ENCODE assay signal across 14 cellular contexts in the genomic region with DNA sequence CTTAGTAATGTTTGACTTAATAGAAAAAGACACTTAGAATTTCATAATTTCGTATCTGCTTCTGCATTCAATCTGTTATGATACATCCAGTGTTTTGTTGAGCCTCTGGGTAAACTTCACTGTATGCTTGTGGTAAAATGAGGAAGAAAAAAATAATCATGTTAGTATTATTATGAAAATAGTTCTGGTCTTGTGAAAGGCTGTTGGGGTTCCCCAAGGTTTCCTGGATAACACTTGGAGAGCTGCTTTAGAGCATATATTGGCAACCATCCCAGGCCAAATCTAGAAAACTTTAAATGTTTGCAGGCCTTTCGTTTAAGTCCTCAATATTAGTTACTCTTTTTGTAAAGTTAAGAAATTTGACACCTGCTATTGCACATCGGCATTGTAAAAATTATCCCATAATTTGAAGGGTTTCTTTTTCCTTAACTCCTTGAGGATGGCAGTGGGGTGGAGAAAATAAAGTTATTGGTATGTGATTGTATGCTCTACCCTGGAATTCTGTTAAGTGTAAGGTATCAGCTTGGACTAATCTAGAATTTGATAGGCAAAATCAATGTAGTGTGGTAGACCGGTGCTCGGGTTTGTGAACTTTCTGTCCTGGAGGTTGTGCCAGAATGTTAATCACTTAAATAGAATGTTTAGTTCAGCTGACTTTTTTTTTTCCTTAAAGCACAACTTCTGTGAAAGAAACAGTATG. TPM values are rescaled to one million over a fixed set of nuclear protein-coding genes. Genes with fewer than 3 reads are reported as not detected.
DNase-seq lines count a peak whose midpoint lies in the region; ATAC-seq and TF ChIP-seq lines count a peak whose summit lies in the region.
"Had no signal": no experiment of that assay in that cellular context is flagged by ENCODE, and none has a peak within 500 bp of the region (broad histone marks: within the 10 kb centered on the region; RNA-seq: fewer than 3 reads in every experiment).

No MANE protein-coding gene starts in this region.

- H3K9me3 ChIP-seq in upper lobe of right lung: no peaks in the 10 kb centered on the region

- no peaks in the 10 kb centered on the region for H3K27me3 ChIP-seq in upper lobe of right lung

- H3K9me3 Mint-ChIP-seq in natural killer cell: no peaks in the 10 kb centered on the region
- H3K9me3 Mint-ChIP-seq in natural killer cell treated with Interleukin-12 subunit alpha and Interleukin-12 subunit beta and Interleukin-15 and Interleukin-18, amount 100 ng/mL, for 72 hours: no peaks in the 10 kb centered on the region
- no peaks in the 10 kb centered on the region for H3K9me3 Mint-ChIP-seq in dendritic cell treated with granulocyte-macrophage colony-stimulating factor and Interleukin-4, amounts not matched to agents 40 ng/mL and 50 ng/mL, for 4 days
- H3K9me3 Mint-ChIP-seq in mesothelial cell of epicardium: no peaks in the 10 kb centered on the region
- H3K9me3 Mint-ChIP-seq: brain, memory B cell had no signal

- peaks cover 55% of the 10 kb centered on the region for H3K36me3 ChIP-seq in upper lobe of right lung

- peaks cover 8% of the 10 kb centered on the region for H3K36me3 Mint-ChIP-seq in natural killer cell
- H3K36me3 Mint-ChIP-seq in natural killer cell treated with Interleukin-12 subunit alpha and Interleukin-12 subunit beta and Interleukin-15 and Interleukin-18, amount 100 ng/mL, for 72 hours: peaks cover 25% of the 10 kb centered on the region
- H3K36me3 Mint-ChIP-seq in dendritic cell treated with granulocyte-macrophage colony-stimulating factor and Interleukin-4, amounts not matched to agents 40 ng/mL and 50 ng/mL, for 4 days (ENCODE audit: low read depth): peaks cover 80% of the 10 kb centered on the region
- peaks cover 30% of the 10 kb centered on the region for H3K36me3 Mint-ChIP-seq in mesothelial cell of epicardium

- H3K4me1 Mint-ChIP-seq in natural killer cell: peaks cover 52 to 53% of the 10 kb centered on the region in 2 donors
- H3K4me1 Mint-ChIP-seq in natural killer cell treated with Interleukin-12 subunit alpha and Interleukin-12 subunit beta and Interleukin-15 and Interleukin-18, amount 100 ng/mL, for 72 hours (ENCODE audit: low read depth in 2 of 2): peaks cover 30 to 34% of the 10 kb centered on the region in 2 donors
- H3K4me1 Mint-ChIP-seq in dendritic cell treated with granulocyte-macrophage colony-stimulating factor and Interleukin-4, amounts not matched to agents 40 ng/mL and 50 ng/mL, for 4 days (ENCODE audit: low read depth): peaks cover 46% of the 10 kb centered on the region
- peaks cover 29% of the 10 kb centered on the region for H3K4me1 Mint-ChIP-seq in mesothelial cell of epicardium

- no peaks in the 10 kb centered on the region for H3K27me3 Mint-ChIP-seq in natural killer cell (ENCODE audit: low read depth in 2 of 2)
- no peaks in the 10 kb centered on the region for H3K27me3 Mint-ChIP-seq in natural killer cell treated with Interleukin-12 subunit alpha and Interleukin-12 subunit beta and Interleukin-15 and Interleukin-18, amount 100 ng/mL, for 72 hours
- no peaks in the 10 kb centered on the region for H3K27me3 Mint-ChIP-seq in dendritic cell treated with granulocyte-macrophage colony-stimulating factor and Interleukin-4, amounts not matched to agents 40 ng/mL and 50 ng/mL, for 4 days
- no peaks in the 10 kb centered on the region for H3K27me3 Mint-ChIP-seq in mesothelial cell of epicardium (ENCODE audit: low read depth)
- H3K27me3 Mint-ChIP-seq: activated CD8-positive, alpha-beta memory T cell treated with anti-CD3 and anti-CD28 coated beads, Interleukin-2, amount 10 ng/mL, durations not matched to agents 7 days and 5 days; brain; memory B cell had no signal

- no peak for DNase-seq in natural killer cell
- DNase-seq in natural killer cell treated with Interleukin-12 subunit alpha and Interleukin-12 subunit beta and Interleukin-15 and Interleukin-18, amount 100 ng/mL, for 72 hours (ENCODE audit: low spot score): no peak
- DNase-seq in mesothelial cell of epicardium (ENCODE audit: low spot score in 2 of 2, unreplicated experiment in 2 of 2): no peak
- no peak for DNase-seq in upper lobe of right lung
- no peak for DNase-seq in NCI-H345 treated with DMSO at 0.1 percent for 48 hours (lab: John Stamatoyannopoulos, UW; ENCODE audit: unreplicated experiment)
- DNase-seq: activated CD8-positive, alpha-beta memory T cell treated with anti-CD3 and anti-CD28 coated beads, Interleukin-2, amount 10 ng/mL, durations not matched to agents 7 days and 5 days; NCI-H1694; stimulated activated CD8-positive, alpha-beta memory T cell treated with anti-CD3 and anti-CD28 coated beads, Interleukin-4, amount 100 ng/mL, for 48 hours had no signal

- no peak overlapping the region for H3K27ac ChIP-seq in upper lobe of right lung
- H3K27ac ChIP-seq: C4-2B had no signal

- ATAC-seq in natural killer cell: no peak
- no peak for ATAC-seq in natural killer cell treated with Interleukin-12 subunit alpha and Interleukin-12 subunit beta and Interleukin-15 and Interleukin-18, amount 100 ng/mL, for 72 hours
- peak; percentile 71 for ATAC-seq in upper lobe of right lung
- ATAC-seq in GM18520 (IDR thresholded peaks at IDR 0.05; ENCODE audit: unreplicated experiment): no peak
- ATAC-seq in GM21367 (IDR thresholded peaks at IDR 0.05; ENCODE audit: unreplicated experiment): no peak
- ATAC-seq: activated CD8-positive, alpha-beta memory T cell treated with anti-CD3 and anti-CD28 coated beads, Interleukin-2, amount 10 ng/mL, durations not matched to agents 7 days and 5 days had no signal

- peaks cover 30% of the 10 kb centered on the region for H3K4me1 ChIP-seq in upper lobe of right lung

- H3K27ac Mint-ChIP-seq in natural killer cell (peak overlapping the region; percentile 60 to 73), mesothelial cell of epicardium (peak overlapping the region; percentile 84)
- H3K27ac Mint-ChIP-seq in natural killer cell treated with Interleukin-12 subunit alpha and Interleukin-12 subunit beta and Interleukin-15 and Interleukin-18, amount 100 ng/mL, for 72 hours: peak overlapping the region in 1 of 2 donors; percentile 62
- H3K27ac Mint-ChIP-seq in dendritic cell treated with granulocyte-macrophage colony-stimulating factor and Interleukin-4, amounts not matched to agents 40 ng/mL and 50 ng/mL, for 4 days: peak overlapping the region; percentile 55
- H3K27ac Mint-ChIP-seq: activated CD8-positive, alpha-beta memory T cell treated with anti-CD3 and anti-CD28 coated beads, Interleukin-2, amount 10 ng/mL, durations not matched to agents 7 days and 5 days; memory B cell had no signal

- H3K4me3 ChIP-seq in upper lobe of right lung: no peak overlapping the region

- H3K4me3 Mint-ChIP-seq in natural killer cell (no peak overlapping the region), mesothelial cell of epicardium (no peak overlapping the region)
- H3K4me3 Mint-ChIP-seq in natural killer cell treated with Interleukin-12 subunit alpha and Interleukin-12 subunit beta and Interleukin-15 and Interleukin-18, amount 100 ng/mL, for 72 hours: no peak overlapping the region
- H3K4me3 Mint-ChIP-seq in dendritic cell treated with granulocyte-macrophage colony-stimulating factor and Interleukin-4, amounts not matched to agents 40 ng/mL and 50 ng/mL, for 4 days: no peak overlapping the region
- H3K4me3 Mint-ChIP-seq: activated CD8-positive, alpha-beta memory T cell treated with anti-CD3 and anti-CD28 coated beads, Interleukin-2, amount 10 ng/mL, durations not matched to agents 7 days and 5 days; brain; memory B cell had no signal

- intact Hi-C loops in natural killer cell (cut with micrococcal nuclease): no loop called here
- intact Hi-C loops in dendritic cell treated with granulocyte-macrophage colony-stimulating factor and Interleukin-4, amounts not matched to agents 40 ng/mL and 50 ng/mL, for 4 days (cut with micrococcal nuclease): loop anchor here (5.0 kb wide), 1 partner anchor 155 kb away; no protein-coding TSS in a partner anchor
- intact Hi-C loops in upper lobe of right lung (cut with DNase I): no loop called here

- no peak for TF ChIP-seq CTCF in natural killer cell (IDR thresholded peaks at IDR 0.05)
- no peak for TF ChIP-seq CTCF in mesothelial cell of epicardium (IDR thresholded peaks at IDR 0.05; ENCODE audit: unreplicated experiment)
- no peak for TF ChIP-seq CTCF in upper lobe of right lung (IDR thresholded peaks at IDR 0.05)

RNA-seq across cellular contexts. Expression of a gene that starts 54.5 kb away (rescaled TPM):
- total RNA-seq in natural killer cell (100 to 1,000 TPM; 225 to 245 (median 226) TPM), mesothelial cell of epicardium (133 to 141 TPM (median 139 TPM) in 3 replicates), upper lobe of right lung (122 TPM)
- 100 to 1,000 TPM; 136 to 146 TPM for total RNA-seq in natural killer cell treated with Interleukin-12 subunit alpha and Interleukin-12 subunit beta and Interleukin-15 and Interleukin-18, amount 100 ng/mL, for 72 hours
